In genomic region chr19:48661746-48662145, GRCh38 we compare ENCODE assay signal across 17 cellular contexts. TPM values are rescaled to one million over a fixed set of nuclear protein-coding genes. Genes with fewer than 3 reads are reported as not detected.
"Had no signal": no experiment of that assay in that cellular context is flagged by ENCODE, and none has a peak within 500 bp of the region (broad histone marks: within the 10 kb centered on the region; RNA-seq: fewer than 3 reads in every experiment).

No MANE protein-coding gene starts in this region.

- H3K4me3 ChIP-seq: cardiac muscle cell, lung, tibial artery had no signal

- H3K36me3 Mint-ChIP-seq: activated naive CD4-positive, alpha-beta T cell treated with anti-CD3 and anti-CD28 coated beads, Interleukin-2, amount 50 U/mL, for 72 hours; mesothelial cell of epicardium; natural killer cell treated with Interleukin-12 subunit alpha and Interleukin-12 subunit beta and Interleukin-15 and Interleukin-18, amount 100 ng/mL, for 72 hours had no signal

- H3K27me3 ChIP-seq: cardiac muscle cell, foreskin keratinocyte, tibial artery had no signal

- H3K9me3 Mint-ChIP-seq: activated naive CD4-positive, alpha-beta T cell treated with anti-CD3 and anti-CD28 coated beads, Interleukin-2, amount 50 U/mL, for 72 hours; activated T-helper 1 cell treated with anti-CD3 and anti-CD28 coated beads, Interleukin-12 subunit alpha, Interleukin-12 subunit beta, Interleukin-2, Interleukin-4 antibody, amounts not matched to agents 30 ng/mL and 10 ng/mL and 1 ng/mL, durations not matched to agents 14 hours and 24 hours and 36 hours; mesothelial cell of epicardium; natural killer cell treated with Interleukin-12 subunit alpha and Interleukin-12 subunit beta and Interleukin-15 and Interleukin-18, amount 100 ng/mL, for 72 hours had no signal

- H3K4me3 Mint-ChIP-seq: mesothelial cell of epicardium had no signal

- H3K27ac ChIP-seq: cardiac muscle cell, epithelial cell of prostate, foreskin keratinocyte had no signal

- H3K4me1 ChIP-seq: foreskin keratinocyte had no signal

- H3K36me3 ChIP-seq: cardiac muscle cell, tibial artery had no signal

- H3K27me3 Mint-ChIP-seq: natural killer cell treated with Interleukin-12 subunit alpha and Interleukin-12 subunit beta and Interleukin-15 and Interleukin-18, amount 100 ng/mL, for 72 hours; T-helper 17 cell had no signal

- DNase-seq: amniotic stem cell, foreskin keratinocyte, retina had no signal

- H3K9me3 ChIP-seq: tibial artery had no signal

RNA-seq across cellular contexts. Expression of gene NTN5, which starts 11.1 kb away (rescaled TPM):
- total RNA-seq: dermis microvascular lymphatic vessel endothelial cell, foreskin keratinocyte had no signal
- polyA plus RNA-seq: cardiac muscle cell, foreskin keratinocyte had no signal

RNA-seq across cellular contexts. Expression of gene FUT2, which starts 34.0 kb away (rescaled TPM):
- total RNA-seq: activated CD8-positive, alpha-beta memory T cell treated with anti-CD3 and anti-CD28 coated beads for 36 hours; activated naive CD4-positive, alpha-beta T cell treated with anti-CD3 and anti-CD28 coated beads, Interleukin-2, amount 50 U/mL, for 72 hours; activated T-helper 1 cell treated with anti-CD3 and anti-CD28 coated beads, Interleukin-12 subunit alpha, Interleukin-12 subunit beta, Interleukin-2, Interleukin-4 antibody, amounts not matched to agents 30 ng/mL and 10 ng/mL and 1 ng/mL, durations not matched to agents 14 hours and 24 hours and 36 hours; cardiac muscle cell; dermis microvascular lymphatic vessel endothelial cell; natural killer cell treated with Interleukin-12 subunit alpha and Interleukin-12 subunit beta and Interleukin-15 and Interleukin-18, amount 100 ng/mL, for 72 hours; posterior vena cava; subcutaneous adipose tissue; T-helper 17 cell had no signal
- polyA plus RNA-seq: fibroblast of lung had no signal
